Comparison of ENCODE assay signal across 11 cellular contexts in genomic region chr11:72308226-72309073, GRCh38.
DNase-seq lines count a peak whose midpoint lies in the region; ATAC-seq lines count a peak whose summit lies in the region.
"Had no signal": no experiment of that assay in that cellular context is flagged by ENCODE, and none has a peak within 500 bp of the region (broad histone marks: within the 10 kb centered on the region; RNA-seq: fewer than 3 reads in every experiment).

No MANE protein-coding gene starts in this region.

- H3K4me1 ChIP-seq in skeletal muscle satellite cell (ENCODE audit: control insufficient read depth, insufficient read depth, low read length) = peaks cover 13% of the 10 kb centered on the region
- H3K4me1 ChIP-seq: thyroid gland had no signal

- H3K4me3 ChIP-seq in skeletal muscle satellite cell (ENCODE audit: low read length) = no peak overlapping the region
- H3K4me3 ChIP-seq: cardiac muscle cell, thyroid gland had no signal

- intact Hi-C loops in left colon (cut with DNase I, micrococcal nuclease) = no loop called here

- no peaks in the 10 kb centered on the region for H3K27me3 ChIP-seq in skeletal muscle satellite cell (ENCODE audit: control insufficient read depth, insufficient read depth, low read length)
- H3K27me3 ChIP-seq: cardiac muscle cell, thyroid gland had no signal

- ATAC-seq in GM21447 (IDR thresholded peaks at IDR 0.05; ENCODE audit: unreplicated experiment) (peak; percentile 66), left colon (no peak), GM19328 (IDR thresholded peaks at IDR 0.05; ENCODE audit: unreplicated experiment) (no peak), GM18909 (IDR thresholded peaks at IDR 0.05; ENCODE audit: poor library complexity, unreplicated experiment) (no peak)

- H3K36me3 ChIP-seq in skeletal muscle satellite cell (ENCODE audit: insufficient read depth, low read length) = peaks cover 20% of the 10 kb centered on the region
- H3K36me3 ChIP-seq: cardiac muscle cell had no signal

- peak; percentile 96 for DNase-seq in NCI-H345 treated with DMSO at 0.1 percent for 48 hours (lab: John Stamatoyannopoulos, UW; ENCODE audit: unreplicated experiment)
- DNase-seq in dermis blood vessel endothelial cell = peak; percentile 86
- DNase-seq in left colon = no peak
- DNase-seq in stimulated activated naive CD4-positive, alpha-beta T cell (lab: John Stamatoyannopoulos, UW) = no peak
- DNase-seq: RPMI8226, thyroid gland had no signal

- H3K9me3 ChIP-seq in skeletal muscle satellite cell (replicated peaks; ENCODE audit: low read length) = no peaks in the 10 kb centered on the region
- H3K9me3 ChIP-seq: thyroid gland had no signal

- peak overlapping the region; percentile 55 for H3K4me2 ChIP-seq in skeletal muscle satellite cell (ENCODE audit: low read length)

- H3K9ac ChIP-seq in skeletal muscle satellite cell (ENCODE audit: low read depth, low read length) = no peak overlapping the region

Comparison
In these comparisons a context has a peak if more than half of its experiments do, and no peak if none do; other contexts are left out.
1. DNase-seq: peak in NCI-H345 treated with DMSO at 0.1 percent for 48 hours (single experiment) and dermis blood vessel endothelial cell (single experiment); none in left colon (0 of 2) and stimulated activated naive CD4-positive, alpha-beta T cell (0 of 6).